In genomic region chr17:79942591-79943353, GRCh38 we compare ENCODE assay signal across 9 cellular contexts.
DNase-seq lines count a peak whose midpoint lies in the region; ATAC-seq, FAIRE-seq and TF ChIP-seq lines count a peak whose summit lies in the region.
"Had no signal": no experiment of that assay in that cellular context is flagged by ENCODE, and none has a peak within 500 bp of the region (broad histone marks: within the 10 kb centered on the region; RNA-seq: fewer than 3 reads in every experiment).

No MANE protein-coding gene starts in this region.

- H3K9me3 ChIP-seq in CD8-positive, alpha-beta memory T cell (ENCODE audit: low read length): no peaks in the 10 kb centered on the region
- H3K9me3 ChIP-seq in SJSA1 (replicated peaks) (no peaks in the 10 kb centered on the region), osteoblast (ENCODE audit: low read depth, low read length) (no peaks in the 10 kb centered on the region), small intestine (ENCODE audit: control insufficient read depth, low read depth) (no peaks in the 10 kb centered on the region)

- peaks cover 4% of the 10 kb centered on the region in 2 donors for H3K27me3 Mint-ChIP-seq in CD8-positive, alpha-beta memory T cell
- peaks cover 0 to 2% of the 10 kb centered on the region in 2 donors for H3K27me3 Mint-ChIP-seq in effector memory CD8-positive, alpha-beta T cell

- POLR2A ChIA-PET in CD8-positive, alpha-beta memory T cell (lab: Charles Lee): no interaction called here

- no peak overlapping the region for H3K4me2 ChIP-seq in osteoblast (ENCODE audit: insufficient read depth, low read length)

- no peaks in the 10 kb centered on the region for H3K79me2 ChIP-seq in osteoblast (ENCODE audit: insufficient read depth, low read length)

- peak in 3 of 5 donors; percentile 14 to 43 (median 27) for DNase-seq in CD8-positive, alpha-beta memory T cell
- peak; percentile 69 to 89 for DNase-seq in SJSA1 (ENCODE audit: low read depth in 1 of 2, low spot score in 2 of 2)
- DNase-seq in effector memory CD8-positive, alpha-beta T cell: no peak
- peak; percentile 98 for DNase-seq in osteoblast (ENCODE audit: insufficient read length, low spot score, missing footprints)
- no peak for DNase-seq in middle frontal gyrus (ENCODE audit: extremely low spot score, low spot score)
- DNase-seq in small intestine: no peak
- DNase-seq in cerebellar cortex (ENCODE audit: low spot score): no peak
- DNase-seq in NCI-H748 (lab: John Stamatoyannopoulos, UW; ENCODE audit: unreplicated experiment): no peak
- DNase-seq: effector CD4-positive, alpha-beta T cell had no signal

- 65 to 89% (median 73%) methylated on average over 35 of the region's 35 CpGs for WGBS in small intestine, 3 donors

- H3K4me3 Mint-ChIP-seq in CD8-positive, alpha-beta memory T cell: peak overlapping the region in 4 of 7 donors; percentile 39 to 79 (median 54)
- peak overlapping the region; percentile 28 to 57 for H3K4me3 Mint-ChIP-seq in effector memory CD8-positive, alpha-beta T cell

- H4K20me1 ChIP-seq in osteoblast (ENCODE audit: insufficient read depth, low read length): peaks cover 8% of the 10 kb centered on the region

- no peak overlapping the region for H3K27ac ChIP-seq in CD8-positive, alpha-beta memory T cell (ENCODE audit: low read depth, low read length)
- no peak overlapping the region for H3K27ac ChIP-seq in SJSA1
- no peak overlapping the region for H3K27ac ChIP-seq in osteoblast (ENCODE audit: low read depth, low read length)
- H3K27ac ChIP-seq in small intestine (ENCODE audit: low read depth in 1 of 2, low read length in 1 of 2): no peak overlapping the region

- H3K27me3 ChIP-seq in CD8-positive, alpha-beta memory T cell (ENCODE audit: insufficient read depth, low read length, poor library complexity, severe bottlenecking): no peaks in the 10 kb centered on the region
- H3K27me3 ChIP-seq in SJSA1 (replicated peaks) (no peaks in the 10 kb centered on the region), osteoblast (ENCODE audit: insufficient read depth, low read length) (no peaks in the 10 kb centered on the region), small intestine (ENCODE audit: control insufficient read depth in 2 of 2, insufficient read depth in 2 of 2, low read length in 2 of 2) (no peaks in the 10 kb centered on the region)

- H3K9me3 Mint-ChIP-seq in CD8-positive, alpha-beta memory T cell: peaks cover 0 to 2% (median 0%) of the 10 kb centered on the region in 5 donors
- no peaks in the 10 kb centered on the region for H3K9me3 Mint-ChIP-seq in effector memory CD8-positive, alpha-beta T cell

- no peak for FAIRE-seq in small intestine (lab: Jason Lieb, UNC)

- TF ChIP-seq CTCF in osteoblast (IDR thresholded peaks at IDR 0.05; ENCODE audit: extremely low read depth, low read depth, low read length): no peak

- H3K27ac Mint-ChIP-seq in CD8-positive, alpha-beta memory T cell: peak overlapping the region in 6 of 8 donors; percentile 23 to 86 (median 46)
- H3K27ac Mint-ChIP-seq in effector memory CD8-positive, alpha-beta T cell: peak overlapping the region in 1 of 2 donors; percentile 82

- H3K36me3 Mint-ChIP-seq in CD8-positive, alpha-beta memory T cell: no peaks in the 10 kb centered on the region
- no peaks in the 10 kb centered on the region for H3K36me3 Mint-ChIP-seq in effector memory CD8-positive, alpha-beta T cell (ENCODE audit: insufficient read depth)

- H2AFZ ChIP-seq in osteoblast (ENCODE audit: low read length): no peak overlapping the region

- peaks cover 9 to 14% (median 11%) of the 10 kb centered on the region in 3 donors for H3K4me1 Mint-ChIP-seq in CD8-positive, alpha-beta memory T cell
- H3K4me1 Mint-ChIP-seq in effector memory CD8-positive, alpha-beta T cell (ENCODE audit: low read depth in 2 of 2): peaks cover 6 to 14% of the 10 kb centered on the region in 2 donors

- peak; percentile 65 for ATAC-seq in effector memory CD8-positive, alpha-beta T cell (replicated peaks)

- no peaks in the 10 kb centered on the region for H3K36me3 ChIP-seq in CD8-positive, alpha-beta memory T cell (ENCODE audit: insufficient read depth, low read length)
- H3K36me3 ChIP-seq in SJSA1 (peaks cover 49% of the 10 kb centered on the region), osteoblast (ENCODE audit: insufficient read depth, low read length) (peaks cover 17% of the 10 kb centered on the region), small intestine (ENCODE audit: control insufficient read depth in 2 of 2, insufficient read depth in 2 of 2, low read length in 2 of 2) (peaks cover 0 to 2% of the 10 kb centered on the region in 2 donors)

- no peak overlapping the region for H3K4me3 ChIP-seq in CD8-positive, alpha-beta memory T cell (ENCODE audit: low read length)
- H3K4me3 ChIP-seq in SJSA1 (no peak overlapping the region), osteoblast (ENCODE audit: insufficient read depth, low read length) (no peak overlapping the region), small intestine (ENCODE audit: low read depth in 1 of 2, low read length in 2 of 2) (no peak overlapping the region)

- CTCF ChIA-PET in CD8-positive, alpha-beta memory T cell (lab: Charles Lee): no interaction called here

- H3K4me1 ChIP-seq in CD8-positive, alpha-beta memory T cell (ENCODE audit: insufficient read depth, low read length): peaks cover 12% of the 10 kb centered on the region
- H3K4me1 ChIP-seq in SJSA1 (replicated peaks) (peaks cover 32% of the 10 kb centered on the region), osteoblast (ENCODE audit: insufficient read depth, low read length) (peaks cover 7% of the 10 kb centered on the region), small intestine (ENCODE audit: control insufficient read depth in 2 of 2, insufficient read depth in 1 of 2, low read depth in 1 of 2, low read length in 1 of 2) (no peaks in the 10 kb centered on the region)

Comparison
In these comparisons a context has a peak if more than half of its experiments do, and no peak if none do; other contexts are left out.
1. DNase-seq: peak in CD8-positive, alpha-beta memory T cell (3 of 5), SJSA1 (2 of 2) and osteoblast (single experiment); none in effector memory CD8-positive, alpha-beta T cell (0 of 3), middle frontal gyrus (single experiment), small intestine (single experiment), cerebellar cortex (single experiment) and NCI-H748 (single experiment).